8 cellular contexts compared by ENCODE assay signal in genomic region chr4:129362685-129363274, GRCh38.
DNase-seq lines count a peak whose midpoint lies in the region; ATAC-seq, FAIRE-seq and TF ChIP-seq lines count a peak whose summit lies in the region.

No MANE protein-coding gene starts in this region.

- peak; percentile 82 for ATAC-seq in HG02852 (IDR thresholded peaks at IDR 0.05; ENCODE audit: unreplicated experiment)

- DNase-seq in AG04449 (ENCODE audit: low read depth, low spot score) (no peak), GM12892 (ENCODE audit: insufficient read length) (peak; percentile 17), NCI-H1436 (lab: John Stamatoyannopoulos, UW) (peak; percentile 82), T-helper 1 cell (peak in 3 of 5 donors; percentile 8 to 43 (median 27)), cerebellar cortex (ENCODE audit: low spot score) (peak; percentile 72), kidney tubule cell (ENCODE audit: low spot score) (peak; percentile 68)
- DNase-seq in stimulated activated CD4-positive, alpha-beta T cell treated with anti-CD3 and anti-CD28 coated beads, TNF-alpha, amount 100 ng/mL, for 48 hours (ENCODE audit: low read depth in 3 of 3) = peak in 2 of 3 donors; percentile 12 to 58

- H3K4me3 ChIP-seq in AG04449 (ENCODE audit: low read depth, low read length) = no peak overlapping the region

- CTCF ChIA-PET in AG04449 (lab: Yijun Ruan, JAX) = interaction anchor here (1.1 to 4.1 kb wide), 5 partner anchors 9 to 278 kb away, joined by 3 to 36 read pairs (median 9); no protein-coding TSS in a partner anchor

- POLR2A ChIA-PET in AG04449 (lab: Yijun Ruan, JAX) = no interaction called here

- TF ChIP-seq CTCF in AG04449 (IDR thresholded peaks at IDR 0.05; ENCODE audit: insufficient read depth, low read length, missing control alignments) = peak; percentile 59

- no peak for TF ChIP-seq POLR2A in GM12892 (IDR thresholded peaks at IDR 0.05; ENCODE audit: low read depth, low read length)

- FAIRE-seq in GM12892 (lab: Jason Lieb, UNC) = peak; percentile 87
